8 cellular contexts compared by ENCODE assay signal in the genomic region with DNA sequence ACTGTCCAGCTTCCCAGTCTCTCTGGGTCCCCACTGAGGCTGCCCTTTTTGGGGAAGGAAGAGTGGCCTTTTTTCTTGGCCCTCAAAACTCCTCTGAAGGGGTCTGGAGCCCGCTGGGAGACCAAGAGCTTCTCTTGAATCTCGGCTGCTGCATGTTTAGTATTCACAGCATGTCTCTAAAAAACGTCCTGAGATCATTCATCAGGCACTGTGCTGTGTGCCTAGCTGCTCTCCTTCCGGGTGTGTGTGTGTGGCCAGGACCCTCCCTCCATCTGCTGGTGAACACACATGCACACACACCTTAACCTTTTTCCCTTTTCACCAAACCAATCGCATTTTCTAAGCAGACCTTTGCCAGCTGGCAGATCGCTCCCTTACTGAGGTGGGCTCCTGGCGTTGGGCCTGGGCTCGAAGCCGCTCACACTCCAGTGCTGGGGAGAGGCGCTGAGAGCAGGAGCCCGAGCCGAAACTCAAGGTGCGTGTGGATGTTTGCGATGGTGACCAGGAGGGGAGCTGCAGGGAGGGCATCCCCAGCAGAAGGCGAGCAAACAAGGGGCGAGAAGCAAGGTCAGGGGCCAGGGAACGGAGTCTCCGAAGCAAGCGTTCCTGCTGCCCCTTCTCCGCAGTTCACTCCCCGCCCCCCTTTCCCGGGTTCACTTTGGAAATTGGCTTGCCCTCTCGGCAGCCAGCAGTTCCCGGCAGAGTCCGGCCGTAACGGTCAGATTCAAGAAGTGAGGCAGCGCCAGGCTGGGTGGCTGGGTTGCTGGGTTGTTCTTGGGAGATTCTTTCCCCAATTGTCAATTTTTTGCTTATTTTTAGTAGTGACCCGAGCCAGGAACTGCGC. TPM values are rescaled to one million over a fixed set of nuclear protein-coding genes. Genes with fewer than 3 reads are reported as not detected.
A peak's percentile ranks its signal among the peaks of the same experiment; 100 is the strongest.
DNase-seq lines count a peak whose midpoint lies in the region; ATAC-seq and TF ChIP-seq lines count a peak whose summit lies in the region.

No MANE protein-coding gene starts in this region.

- H3K36me3 ChIP-seq in CD4-positive, alpha-beta memory T cell (ENCODE audit: insufficient read depth, low read length), result no peaks in the 10 kb centered on the region
- H3K36me3 ChIP-seq in HUES6 (ENCODE audit: control insufficient read depth, insufficient read depth, low read length) (no peaks in the 10 kb centered on the region), upper lobe of left lung (no peaks in the 10 kb centered on the region)

- no peak for DNase-seq in CD4-positive, alpha-beta memory T cell
- peak; percentile 3 for DNase-seq in activated naive CD8-positive, alpha-beta T cell treated with anti-CD3 and anti-CD28 coated beads for 36 hours
- no peak for DNase-seq in left lobe of liver (ENCODE audit: low spot score)
- peak in 1 of 2 donors; percentile 32 for DNase-seq in upper lobe of left lung
- DNase-seq in globus pallidus (ENCODE audit: low spot score), result no peak
- DNase-seq in NCI-H226, result no peak
- no peak for DNase-seq in COLO829 (ENCODE audit: low spot score)

- peaks cover 8 to 20% (median 12%) of the 10 kb centered on the region in 4 donors for H3K4me1 Mint-ChIP-seq in CD4-positive, alpha-beta memory T cell
- peaks cover 14% of the 10 kb centered on the region for H3K4me1 Mint-ChIP-seq in activated naive CD8-positive, alpha-beta T cell treated with anti-CD3 and anti-CD28 coated beads for 36 hours

- no peaks in the 10 kb centered on the region for H3K27me3 ChIP-seq in CD4-positive, alpha-beta memory T cell (ENCODE audit: insufficient read depth, low read length)
- H3K27me3 ChIP-seq in HUES6 (ENCODE audit: control insufficient read depth, insufficient read depth, low read length) (peaks cover 89% of the 10 kb centered on the region), upper lobe of left lung (peaks cover 0 to 15% (median 0%) of the 10 kb centered on the region in 4 donors)

- H3K27ac ChIP-seq in CD4-positive, alpha-beta memory T cell (ENCODE audit: low read depth, low read length), result no peak overlapping the region
- H3K27ac ChIP-seq in HUES6 (ENCODE audit: low read depth, low read length) (no peak overlapping the region), upper lobe of left lung (no peak overlapping the region)

- TF ChIP-seq CTCF in upper lobe of left lung (IDR thresholded peaks at IDR 0.05), result no peak

- H3K4me3 ChIP-seq in CD4-positive, alpha-beta memory T cell (ENCODE audit: low read length in 2 of 2), result no peak overlapping the region
- peak overlapping the region; percentile 83 for H3K4me3 ChIP-seq in HUES6 (ENCODE audit: low read depth, low read length)
- peak overlapping the region in 3 of 4 donors; percentile 40 to 43 (median 41) for H3K4me3 ChIP-seq in upper lobe of left lung

- peak overlapping the region; percentile 24 to 84 (median 72) for H3K4me3 Mint-ChIP-seq in CD4-positive, alpha-beta memory T cell
- H3K4me3 Mint-ChIP-seq in activated naive CD8-positive, alpha-beta T cell treated with anti-CD3 and anti-CD28 coated beads for 36 hours, result peak overlapping the region; percentile 66

- H3K4me1 ChIP-seq in CD4-positive, alpha-beta memory T cell (ENCODE audit: insufficient read depth, low read length), result no peaks in the 10 kb centered on the region
- H3K4me1 ChIP-seq in HUES6 (ENCODE audit: control insufficient read depth, insufficient read depth, low read length), result peaks cover 50% of the 10 kb centered on the region
- H3K4me1 ChIP-seq in upper lobe of left lung, result peaks cover 0 to 24% (median 0%) of the 10 kb centered on the region in 4 donors

- 18 to 42% methylated on average over 10 to 30 of the region's 30 CpGs for WGBS in upper lobe of left lung, 2 donors

- no peaks in the 10 kb centered on the region for H3K36me3 Mint-ChIP-seq in CD4-positive, alpha-beta memory T cell
- no peaks in the 10 kb centered on the region for H3K36me3 Mint-ChIP-seq in activated naive CD8-positive, alpha-beta T cell treated with anti-CD3 and anti-CD28 coated beads for 36 hours

- H3K9me3 ChIP-seq in CD4-positive, alpha-beta memory T cell (ENCODE audit: control insufficient read depth in 1 of 2, low read length in 2 of 2), result no peaks in the 10 kb centered on the region
- H3K9me3 ChIP-seq in HUES6 (ENCODE audit: control insufficient read depth, insufficient read depth, low read depth, low read length) (no peaks in the 10 kb centered on the region), upper lobe of left lung (no peaks in the 10 kb centered on the region)

- no peaks in the 10 kb centered on the region for H3K9me3 Mint-ChIP-seq in CD4-positive, alpha-beta memory T cell
- no peaks in the 10 kb centered on the region for H3K9me3 Mint-ChIP-seq in activated naive CD8-positive, alpha-beta T cell treated with anti-CD3 and anti-CD28 coated beads for 36 hours

- CTCF ChIA-PET in CD4-positive, alpha-beta memory T cell (lab: Charles Lee; ENCODE audit: partially characterized antibody), result no interaction called here

- no peak for TF ChIP-seq EP300 in upper lobe of left lung (IDR thresholded peaks at IDR 0.05)

- H3K27ac Mint-ChIP-seq in CD4-positive, alpha-beta memory T cell, result no peak overlapping the region
- H3K27ac Mint-ChIP-seq in activated naive CD8-positive, alpha-beta T cell treated with anti-CD3 and anti-CD28 coated beads for 36 hours, result no peak overlapping the region

- intact Hi-C loops in CD4-positive, alpha-beta memory T cell (cut with micrococcal nuclease), result no loop called here

- TF ChIP-seq POLR2A in upper lobe of left lung (IDR thresholded peaks at IDR 0.05), result no peak

- POLR2A ChIA-PET in CD4-positive, alpha-beta memory T cell (lab: Charles Lee; ENCODE audit: partially characterized antibody), result no interaction called here

- peak overlapping the region; percentile 32 for H3K9ac ChIP-seq in HUES6 (ENCODE audit: low read length)

- peaks cover 16 to 21% of the 10 kb centered on the region in 2 donors for H3K27me3 Mint-ChIP-seq in CD4-positive, alpha-beta memory T cell
- peaks cover 45% of the 10 kb centered on the region for H3K27me3 Mint-ChIP-seq in activated naive CD8-positive, alpha-beta T cell treated with anti-CD3 and anti-CD28 coated beads for 36 hours

- ATAC-seq in left lobe of liver, result peak; percentile 44
- ATAC-seq in upper lobe of left lung (ENCODE audit: low FRiP score in 2 of 2), result peak in 1 of 2 donors; percentile 38

RNA-seq across cellular contexts. Expression of a gene that starts 0.6 kb away (rescaled TPM):
- total RNA-seq in CD4-positive, alpha-beta memory T cell, result not detected
- not detected for polyA plus RNA-seq in CD4-positive, alpha-beta memory T cell
- total RNA-seq in activated naive CD8-positive, alpha-beta T cell treated with anti-CD3 and anti-CD28 coated beads for 36 hours, result not detected
- total RNA-seq in left lobe of liver, result not detected
- total RNA-seq in upper lobe of left lung, result under 1 TPM; under 0.01 to 0.89 (median 0.28) TPM

Comparison
In these comparisons a context has a peak if more than half of its experiments do, and no peak if none do; other contexts are left out.
1. H3K4me3 ChIP-seq: peak in HUES6 (single experiment) and upper lobe of left lung (3 of 4); none in CD4-positive, alpha-beta memory T cell (0 of 2).